ENCODE assay signal across 12 cellular contexts in the genomic region with DNA sequence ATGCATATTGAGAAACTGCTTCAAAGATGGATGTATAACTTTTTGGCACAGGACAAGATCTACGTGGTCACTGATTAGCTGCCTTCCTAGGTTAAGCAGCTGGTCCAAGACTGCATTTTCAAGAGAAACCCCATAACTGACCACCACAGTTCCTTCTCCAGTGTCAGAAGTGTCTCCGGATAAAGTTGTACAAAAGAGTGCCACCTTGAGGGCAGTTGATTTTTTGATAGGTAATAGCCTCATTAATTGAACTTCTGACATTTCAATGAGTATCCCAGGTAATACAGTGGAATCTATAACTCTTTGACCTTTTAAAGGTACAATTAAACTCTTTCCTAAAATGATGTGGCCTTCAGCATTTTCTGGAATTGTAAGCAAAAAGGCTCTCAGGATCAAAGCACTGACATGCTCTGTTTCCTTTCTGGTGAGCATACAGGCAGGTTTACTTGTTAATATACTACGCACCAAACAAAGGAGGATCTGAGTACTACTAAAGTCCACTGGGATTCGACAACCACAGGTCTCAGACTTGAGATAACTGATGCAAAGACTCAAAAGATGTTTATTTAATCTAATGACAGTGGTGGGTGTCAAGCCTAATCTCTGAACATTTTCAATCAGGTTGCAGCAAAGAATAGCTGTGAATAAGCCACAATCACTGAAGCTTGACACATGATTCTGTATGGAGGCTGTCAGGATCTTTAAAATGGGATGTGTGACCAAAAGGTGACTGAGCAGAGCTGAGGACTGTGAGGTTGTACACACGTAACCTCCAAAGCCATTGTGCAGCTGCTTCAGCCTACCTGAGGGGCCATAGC. TPM values are rescaled to one million over a fixed set of nuclear protein-coding genes. Genes with fewer than 3 reads are reported as not detected.
DNase-seq lines count a peak whose midpoint lies in the region; ATAC-seq and TF ChIP-seq lines count a peak whose summit lies in the region.
"Had no signal": no experiment of that assay in that cellular context is flagged by ENCODE, and none has a peak within 500 bp of the region (broad histone marks: within the 10 kb centered on the region; RNA-seq: fewer than 3 reads in every experiment).

No MANE protein-coding gene starts in this region.

- H3K4me2 ChIP-seq in SK-N-SH = no peak overlapping the region

- TF ChIP-seq CTCF in SK-N-SH (IDR thresholded peaks at IDR 0.05) = peak; percentile 55
- no peak for TF ChIP-seq CTCF in gastrocnemius medialis (IDR thresholded peaks at IDR 0.05 in 4 of 5, conservative IDR thresholded peaks at IDR 0.05 in 1 of 5)

- no peak overlapping the region for H3K9ac ChIP-seq in SK-N-SH

- 67% methylated on average over 5 of the region's 5 CpGs for WGBS in SK-N-SH (ENCODE audit: low lambda C conversion rate)

- H2AFZ ChIP-seq in SK-N-SH (ENCODE audit: low read depth) = no peak overlapping the region

- no peak overlapping the region for H3K4me3 Mint-ChIP-seq in activated T-helper 1 cell treated with anti-CD3 and anti-CD28 coated beads, Interleukin-12 subunit alpha, Interleukin-12 subunit beta, Interleukin-2, Interleukin-4 antibody, amounts not matched to agents 30 ng/mL and 10 ng/mL and 1 ng/mL, durations not matched to agents 14 hours and 24 hours and 36 hours

- no peaks in the 10 kb centered on the region for H3K27me3 Mint-ChIP-seq in activated T-helper 1 cell treated with anti-CD3 and anti-CD28 coated beads, Interleukin-12 subunit alpha, Interleukin-12 subunit beta, Interleukin-2, Interleukin-4 antibody, amounts not matched to agents 30 ng/mL and 10 ng/mL and 1 ng/mL, durations not matched to agents 14 hours and 24 hours and 36 hours (ENCODE audit: insufficient read depth)

- H3K9me3 ChIP-seq in SK-N-SH (no peaks in the 10 kb centered on the region), gastrocnemius medialis (no peaks in the 10 kb centered on the region)

- TF ChIP-seq EP300 in SK-N-SH (IDR thresholded peaks at IDR 0.05; ENCODE audit: borderline replicate concordance in 1 of 2, low read depth in 1 of 2, low read length in 1 of 2) = no peak

- H3K27ac ChIP-seq in SK-N-SH (ENCODE audit: low read depth in 2 of 2, low read length in 1 of 2) (no peak overlapping the region), gastrocnemius medialis (no peak overlapping the region)

- H3K36me3 Mint-ChIP-seq in activated T-helper 1 cell treated with anti-CD3 and anti-CD28 coated beads, Interleukin-12 subunit alpha, Interleukin-12 subunit beta, Interleukin-2, Interleukin-4 antibody, amounts not matched to agents 30 ng/mL and 10 ng/mL and 1 ng/mL, durations not matched to agents 14 hours and 24 hours and 36 hours (ENCODE audit: low read depth) = peaks cover 7% of the 10 kb centered on the region

- H3K4me3 ChIP-seq in SK-N-SH (ENCODE audit: low read depth in 2 of 2, low read length in 1 of 2) (no peak overlapping the region), gastrocnemius medialis (no peak overlapping the region)

- H3K36me3 ChIP-seq in SK-N-SH (replicated peaks in 1 of 2; ENCODE audit: control insufficient read depth in 1 of 2, insufficient read depth in 2 of 2, low read length in 1 of 2) (peaks cover 29 to 35% of the 10 kb centered on the region in 2 experiments), gastrocnemius medialis (peaks cover 0 to 19% of the 10 kb centered on the region in 2 donors)

- peak; percentile 37 for DNase-seq in G401 (ENCODE audit: low spot score)
- DNase-seq in SK-N-SH = no peak
- DNase-seq in left lobe of liver (ENCODE audit: low spot score) = no peak
- DNase-seq in activated T-helper 1 cell treated with anti-CD3 and anti-CD28 coated beads, Interleukin-12 subunit alpha, Interleukin-12 subunit beta, Interleukin-2, Interleukin-4 antibody, amounts not matched to agents 30 ng/mL and 10 ng/mL and 1 ng/mL, durations not matched to agents 14 hours and 24 hours and 36 hours (ENCODE audit: low spot score) = no peak
- DNase-seq in NCI-H526 (lab: John Stamatoyannopoulos, UW) = no peak
- no peak for DNase-seq in gastrocnemius medialis
- DNase-seq: activated T-cell treated with anti-CD3 and anti-CD28 coated beads, Interleukin-2, amount 50 U/mL, for 48 hours; NCI-H510A; T-helper 2 cell had no signal

- POLR2A ChIA-PET in SK-N-SH (lab: Yijun Ruan, JAX) = interaction anchor here (0.7 kb wide), 1 partner anchor 194 kb away, joined by 3 read pairs; a partner anchor contains a TSS

- intact Hi-C loops in activated T-helper 1 cell treated with anti-CD3 and anti-CD28 coated beads, Interleukin-12 subunit alpha, Interleukin-12 subunit beta, Interleukin-2, Interleukin-4 antibody, amounts not matched to agents 30 ng/mL and 10 ng/mL and 1 ng/mL, durations not matched to agents 14 hours and 24 hours and 36 hours (cut with micrococcal nuclease) = no loop called here
- intact Hi-C loops in gastrocnemius medialis (cut with DNase I; ENCODE audit: low total_unique reads) = no loop called here

- H3K4me1 ChIP-seq in SK-N-SH (ENCODE audit: control insufficient read depth in 1 of 2, insufficient read depth in 2 of 2, low read depth in 1 of 2, low read length in 1 of 2) (peaks cover 0 to 12% of the 10 kb centered on the region in 2 experiments; a peak in 2 of 4 replicates), gastrocnemius medialis (peaks cover 2 to 10% of the 10 kb centered on the region in 2 donors)

- no peaks in the 10 kb centered on the region for H3K4me1 Mint-ChIP-seq in activated T-helper 1 cell treated with anti-CD3 and anti-CD28 coated beads, Interleukin-12 subunit alpha, Interleukin-12 subunit beta, Interleukin-2, Interleukin-4 antibody, amounts not matched to agents 30 ng/mL and 10 ng/mL and 1 ng/mL, durations not matched to agents 14 hours and 24 hours and 36 hours (ENCODE audit: low read depth)

- peaks cover 13% of the 10 kb centered on the region; the same call in 1 of the 2 replicates for H3K79me2 ChIP-seq in SK-N-SH (ENCODE audit: insufficient read depth)

- H4K20me1 ChIP-seq in SK-N-SH (ENCODE audit: insufficient read depth) = no peaks in the 10 kb centered on the region

- CTCF ChIA-PET in SK-N-SH (lab: Yijun Ruan, JAX) = interaction anchor here (0.6 to 9.4 kb wide), 17 partner anchors 8 to 795 kb away, joined by 3 to 65 read pairs (median 4); no protein-coding TSS in a partner anchor

- ATAC-seq in HG02943 (IDR thresholded peaks at IDR 0.05; ENCODE audit: low read depth, unreplicated experiment) = peak; percentile 55
- ATAC-seq in left lobe of liver = peak; percentile 60
- ATAC-seq in HG02973 (IDR thresholded peaks at IDR 0.05; ENCODE audit: unreplicated experiment) = no peak
- ATAC-seq in gastrocnemius medialis = no peak
- ATAC-seq: sciatic nerve had no signal

- no peak for TF ChIP-seq POLR2A in gastrocnemius medialis (IDR thresholded peaks at IDR 0.05)

- no peaks in the 10 kb centered on the region for H3F3A ChIP-seq in SK-N-SH (replicated peaks; ENCODE audit: insufficient read depth)

- no peaks in the 10 kb centered on the region for H3K9me2 ChIP-seq in SK-N-SH

- H3K9me3 Mint-ChIP-seq in activated T-helper 1 cell treated with anti-CD3 and anti-CD28 coated beads, Interleukin-12 subunit alpha, Interleukin-12 subunit beta, Interleukin-2, Interleukin-4 antibody, amounts not matched to agents 30 ng/mL and 10 ng/mL and 1 ng/mL, durations not matched to agents 14 hours and 24 hours and 36 hours = no peaks in the 10 kb centered on the region

- H3K27me3 ChIP-seq in SK-N-SH (ENCODE audit: insufficient read depth) (no peaks in the 10 kb centered on the region), gastrocnemius medialis (no peaks in the 10 kb centered on the region)

- H3K27ac Mint-ChIP-seq in activated T-helper 1 cell treated with anti-CD3 and anti-CD28 coated beads, Interleukin-12 subunit alpha, Interleukin-12 subunit beta, Interleukin-2, Interleukin-4 antibody, amounts not matched to agents 30 ng/mL and 10 ng/mL and 1 ng/mL, durations not matched to agents 14 hours and 24 hours and 36 hours = no peak overlapping the region

- in situ Hi-C loops in G401 (cut with HindIII; ENCODE audit: low sequenced_read_pairs) = no loop called here
- in situ Hi-C loops in gastrocnemius medialis (cut with MboI; ENCODE audit: low sequenced_read_pairs in 4 of 4) = no loop called here

- peak; percentile 64 for TF ChIP-seq RAD21 in SK-N-SH (IDR thresholded peaks at IDR 0.05; ENCODE audit: low read length)

TF ChIP-seq in SK-N-SH, 30 proteins besides CTCF, POLR2A, EP300 and RAD21:
- TF ChIP-seq SMC3 (IDR thresholded peaks at IDR 0.05; ENCODE audit: low read depth, low read length) (peak; percentile 24; the same call in 1 of the 2 replicates), MXI1 (IDR thresholded peaks at IDR 0.05; ENCODE audit: low read depth, low read length) (no peak)
TF ChIP-seq in SK-N-SH: peak in this region for 1.

RNA-seq across cellular contexts. Expression of a gene that starts 21.2 kb away (rescaled TPM):
- 8.8 and 9.2 TPM in 2 replicates for total RNA-seq in G401 (2014; rRNA removed; shearing (Covaris generic))
- polyA plus RNA-seq in SK-N-SH (2012; rRNA removed) = 10.1 and 13.3 TPM in 2 replicates
- 13.4 and 16.0 TPM in 2 replicates for polyA plus RNA-seq in SK-N-SH (2012; cell fraction: cytosol; rRNA removed)
- polyA plus RNA-seq in SK-N-SH (2012; cell fraction: nucleus; rRNA removed) = 4.6 and 8.3 TPM in 2 replicates
- 12.1 TPM for total RNA-seq in left lobe of liver
- total RNA-seq in activated T-helper 1 cell treated with anti-CD3 and anti-CD28 coated beads, Interleukin-12 subunit alpha, Interleukin-12 subunit beta, Interleukin-2, Interleukin-4 antibody, amounts not matched to agents 30 ng/mL and 10 ng/mL and 1 ng/mL, durations not matched to agents 14 hours and 24 hours and 36 hours = 6.7 and 7.5 TPM in 2 replicates
- 10 to 100 TPM in 3 of 4 donors, 1 to 10 TPM in 1; 8.1 to 15.2 (median 14.6) TPM for total RNA-seq in gastrocnemius medialis

RNA-seq across cellular contexts. Expression of a gene that starts 22.3 kb away (rescaled TPM):
- 1.0 and 2.7 TPM in 2 replicates for total RNA-seq in G401 (2014; rRNA removed; shearing (Covaris generic))
- polyA plus RNA-seq in SK-N-SH (2012; rRNA removed) = 1.3 and 1.6 TPM in 2 replicates
- 0.85 and 0.97 TPM in 2 replicates for polyA plus RNA-seq in SK-N-SH (2012; cell fraction: cytosol; rRNA removed)
- 4.2 and 5.6 TPM in 2 replicates for polyA plus RNA-seq in SK-N-SH (2012; cell fraction: nucleus; rRNA removed)
- 3.0 TPM for total RNA-seq in left lobe of liver
- total RNA-seq in activated T-helper 1 cell treated with anti-CD3 and anti-CD28 coated beads, Interleukin-12 subunit alpha, Interleukin-12 subunit beta, Interleukin-2, Interleukin-4 antibody, amounts not matched to agents 30 ng/mL and 10 ng/mL and 1 ng/mL, durations not matched to agents 14 hours and 24 hours and 36 hours = 5.0 and 5.8 TPM in 2 replicates
- 1 to 10 TPM in 1 of 4 donors, under 1 TPM in 3; 0.22 to 1.3 (median 0.71) TPM for total RNA-seq in gastrocnemius medialis

Comparison
In these comparisons a context has a peak if more than half of its experiments do, and no peak if none do; other contexts are left out.
1. ATAC-seq: peak in HG02943 (single experiment) and left lobe of liver (single experiment); none in HG02973 (single experiment) and gastrocnemius medialis (0 of 2).